In the genomic region with DNA sequence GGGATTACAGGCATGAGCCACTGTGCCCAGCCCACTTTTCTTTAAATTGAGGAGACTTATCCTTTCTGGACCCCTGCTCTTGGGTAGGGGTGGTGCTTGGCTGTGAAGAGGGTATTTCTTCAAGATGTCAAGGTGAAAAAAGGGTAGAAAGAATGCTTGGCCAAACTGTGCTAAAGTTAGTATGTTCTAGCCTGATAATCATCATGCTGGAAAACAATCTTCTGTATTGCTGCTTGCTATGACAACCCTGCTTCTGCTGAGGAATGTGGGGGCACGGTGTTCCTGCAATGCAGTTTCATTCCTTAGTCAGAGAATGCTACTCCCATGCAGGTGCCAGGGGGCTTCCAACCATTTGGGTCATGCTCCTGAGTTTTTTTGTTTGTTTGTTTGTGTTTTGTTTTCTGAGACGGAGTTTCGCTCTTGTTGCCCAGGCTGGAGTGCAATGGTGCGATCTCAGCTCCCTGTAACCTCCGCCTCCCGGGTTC, we compare ENCODE assay signal across 19 cellular contexts. TPM values are rescaled to one million over a fixed set of nuclear protein-coding genes. Genes with fewer than 3 reads are reported as not detected.
A peak's percentile ranks its signal among the peaks of the same experiment; 100 is the strongest.
DNase-seq lines count a peak whose midpoint lies in the region; ATAC-seq, FAIRE-seq and TF ChIP-seq lines count a peak whose summit lies in the region.
"Had no signal": no experiment of that assay in that cellular context is flagged by ENCODE, and none has a peak within 500 bp of the region (broad histone marks: within the 10 kb centered on the region; RNA-seq: fewer than 3 reads in every experiment).

No MANE protein-coding gene starts in this region.

- FAIRE-seq in bronchial epithelial cell (lab: Jason Lieb, UNC) (peak; percentile 50), frontal cortex (lab: Jason Lieb, UNC) (no peak)
- FAIRE-seq: G401.6, GM12892, H1 had no signal

- H3K27me3 Mint-ChIP-seq in IgD-negative memory B cell: peaks cover 8% of the 10 kb centered on the region
- H3K27me3 Mint-ChIP-seq in mesothelial cell of epicardium (ENCODE audit: low read depth): no peaks in the 10 kb centered on the region
- H3K27me3 Mint-ChIP-seq: CD4-positive, CD25-positive, alpha-beta regulatory T cell had no signal

- H3K4me3 ChIP-seq in bronchial epithelial cell (ENCODE audit: low read depth, low read length) (no peak overlapping the region), mesendoderm (ENCODE audit: low read length) (no peak overlapping the region)
- H3K4me3 ChIP-seq: BLaER1 had no signal

- H3K4me1 Mint-ChIP-seq in IgD-negative memory B cell: peaks cover 0 to 9% (median 3%) of the 10 kb centered on the region in 3 donors
- peaks cover 10% of the 10 kb centered on the region for H3K4me1 Mint-ChIP-seq in mesothelial cell of epicardium

- H2AK5ac ChIP-seq in mesendoderm (ENCODE audit: low read length): no peak overlapping the region

- H3K56ac ChIP-seq in mesendoderm (ENCODE audit: low read length): no peak overlapping the region

- peak overlapping the region in 2 of 3 donors; percentile 10 to 39 for H3K27ac Mint-ChIP-seq in IgD-negative memory B cell
- H3K27ac Mint-ChIP-seq in mesothelial cell of epicardium: no peak overlapping the region
- H3K27ac Mint-ChIP-seq: CD4-positive, CD25-positive, alpha-beta regulatory T cell; CD8-positive, alpha-beta T cell had no signal

- peaks cover 2% of the 10 kb centered on the region for H3K79me2 ChIP-seq in mesendoderm (ENCODE audit: control insufficient read depth, insufficient read depth, low read length)

- DNase-seq in bronchial epithelial cell (ENCODE audit: low read depth): no peak
- DNase-seq in mesendoderm: peak; percentile 28
- DNase-seq in stimulated activated naive CD4-positive, alpha-beta T cell treated with Interleukin-2 at 50 U/mL for 16 hours (lab: John Stamatoyannopoulos, UW): no peak
- DNase-seq in frontal cortex (ENCODE audit: low spot score in 2 of 2): no peak
- no peak for DNase-seq in sciatic nerve (ENCODE audit: low spot score)
- no peak for DNase-seq in mesothelial cell of epicardium (ENCODE audit: low spot score in 2 of 2, unreplicated experiment in 2 of 2)
- DNase-seq: Caco-2; CD4-positive, CD25-positive, alpha-beta regulatory T cell; CD8-positive, alpha-beta T cell; DMS153; DND-41; H7; HCEC 1CT had no signal

- H3K79me1 ChIP-seq in mesendoderm (ENCODE audit: low read length): no peaks in the 10 kb centered on the region

- H3K9ac ChIP-seq in mesendoderm (ENCODE audit: low read length): no peak overlapping the region
- H3K9ac ChIP-seq: BLaER1 had no signal

- H3K27me3 ChIP-seq in bronchial epithelial cell (ENCODE audit: control insufficient read depth, insufficient read depth, low read length): no peaks in the 10 kb centered on the region
- no peaks in the 10 kb centered on the region for H3K27me3 ChIP-seq in mesendoderm (ENCODE audit: insufficient read depth, low read length, poor library complexity)
- H3K27me3 ChIP-seq: BLaER1 had no signal

- H4K8ac ChIP-seq in mesendoderm (ENCODE audit: low read depth, low read length): no peak overlapping the region

- no peak overlapping the region for H4K5ac ChIP-seq in mesendoderm (ENCODE audit: low read length)

- no peak for TF ChIP-seq CTCF in bronchial epithelial cell (IDR thresholded peaks at IDR 0.05; ENCODE audit: insufficient read depth, low read length, severe bottlenecking)
- no peak for TF ChIP-seq CTCF in mesothelial cell of epicardium (IDR thresholded peaks at IDR 0.05; ENCODE audit: unreplicated experiment)

- no peak overlapping the region for H3K23ac ChIP-seq in mesendoderm (ENCODE audit: low read length)

- intact Hi-C loops in sciatic nerve (cut with DNase I): no loop called here

- H3K36me3 Mint-ChIP-seq in IgD-negative memory B cell (no peaks in the 10 kb centered on the region), mesothelial cell of epicardium (peaks cover 6% of the 10 kb centered on the region)
- H3K36me3 Mint-ChIP-seq: CD4-positive, CD25-positive, alpha-beta regulatory T cell; CD8-positive, alpha-beta T cell had no signal

- H2BK120ac ChIP-seq in mesendoderm (ENCODE audit: low read depth, low read length): no peak overlapping the region

- no peaks in the 10 kb centered on the region for H3K4me1 ChIP-seq in mesendoderm (ENCODE audit: control insufficient read depth, low read depth, low read length)
- H3K4me1 ChIP-seq: Caco-2 had no signal

- H3K4ac ChIP-seq in mesendoderm (ENCODE audit: low read depth, low read length): no peak overlapping the region

- H2BK15ac ChIP-seq in mesendoderm (replicated peaks; ENCODE audit: low read depth): no peak overlapping the region

- H3K27ac ChIP-seq in mesendoderm (ENCODE audit: low read depth, low read length): no peak overlapping the region
- H3K27ac ChIP-seq: BLaER1, C4-2B had no signal

- H2BK5ac ChIP-seq in mesendoderm (ENCODE audit: low read length): no peak overlapping the region

- H3K36me3 ChIP-seq in bronchial epithelial cell (ENCODE audit: control insufficient read depth, insufficient read depth, low read length): no peaks in the 10 kb centered on the region
- H3K36me3 ChIP-seq in mesendoderm (ENCODE audit: control insufficient read depth, insufficient read depth, low read length): no peaks in the 10 kb centered on the region
- H3K36me3 ChIP-seq: BLaER1 had no signal

- H3K9me3 Mint-ChIP-seq in IgD-negative memory B cell (peaks cover 0 to 1% (median 0%) of the 10 kb centered on the region in 3 donors), mesothelial cell of epicardium (peaks cover 26% of the 10 kb centered on the region)
- H3K9me3 Mint-ChIP-seq: CD4-positive, CD25-positive, alpha-beta regulatory T cell; CD8-positive, alpha-beta T cell had no signal

- WGBS in mesendoderm (ENCODE audit: extremely low coverage, insufficient coverage, low lambda C conversion rate): no CpG with 5 or more reads among the region's 6 CpGs

- no peak overlapping the region for H3K18ac ChIP-seq in mesendoderm (ENCODE audit: low read length)

- no peak overlapping the region for H3K4me3 Mint-ChIP-seq in IgD-negative memory B cell
- H3K4me3 Mint-ChIP-seq in mesothelial cell of epicardium: no peak overlapping the region
- H3K4me3 Mint-ChIP-seq: CD8-positive, alpha-beta T cell had no signal

- no peak for ATAC-seq in sciatic nerve
- ATAC-seq: CD8-positive, alpha-beta T cell had no signal

- H3K4me2 ChIP-seq in mesendoderm (ENCODE audit: low read length): no peak overlapping the region
- H3K4me2 ChIP-seq: BLaER1 had no signal

RNA-seq across cellular contexts. Expression of gene UBE2A, which starts 4.0 kb away (rescaled TPM):
- polyA plus RNA-seq in IgD-negative memory B cell: 65.2 TPM
- 18.4 and 23.7 TPM in 2 replicates for total RNA-seq in bronchial epithelial cell
- polyA plus RNA-seq in mesendoderm (2013, experiment 1 of 2): 59.5 TPM
- polyA plus RNA-seq in mesendoderm (2013, experiment 2 of 2): 59.4 TPM
- total RNA-seq in frontal cortex: 22.4 TPM
- 47.6 TPM for total RNA-seq in sciatic nerve
- total RNA-seq in mesothelial cell of epicardium: 48.8 to 54.1 TPM (median 50.1 TPM) in 3 replicates

RNA-seq across cellular contexts. Expression of gene STEEP1, which starts 5.2 kb away (rescaled TPM):
- 24.0 TPM for polyA plus RNA-seq in IgD-negative memory B cell
- total RNA-seq in bronchial epithelial cell (48.9 and 55.5 TPM in 2 replicates), frontal cortex (35.1 TPM), sciatic nerve (21.3 TPM), mesothelial cell of epicardium (21.6 to 24.9 TPM (median 22.3 TPM) in 3 replicates)
- 28.0 TPM for polyA plus RNA-seq in mesendoderm (2013, experiment 1 of 2)
- polyA plus RNA-seq in mesendoderm (2013, experiment 2 of 2): 30.2 TPM

RNA-seq across cellular contexts. Expression of gene NKRF, which starts 35.8 kb away (rescaled TPM):
- polyA plus RNA-seq in IgD-negative memory B cell: 7.1 TPM
- 3.5 and 5.8 TPM in 2 replicates for total RNA-seq in bronchial epithelial cell
- 12.3 TPM for polyA plus RNA-seq in mesendoderm (2013, experiment 1 of 2)
- polyA plus RNA-seq in mesendoderm (2013, experiment 2 of 2): 12.2 TPM
- 15.1 TPM for total RNA-seq in frontal cortex
- 9.8 TPM for total RNA-seq in sciatic nerve
- 11.0 to 11.6 TPM (median 11.0 TPM) in 3 replicates for total RNA-seq in mesothelial cell of epicardium
